In genomic region chr20:7375905-7376304, GRCh38 we compare ENCODE assay signal across 9 cellular contexts.
DNase-seq lines count a peak whose midpoint lies in the region; ATAC-seq and TF ChIP-seq lines count a peak whose summit lies in the region.
"Had no signal": no experiment of that assay in that cellular context is flagged by ENCODE, and none has a peak within 500 bp of the region (broad histone marks: within the 10 kb centered on the region; RNA-seq: fewer than 3 reads in every experiment).

No MANE protein-coding gene starts in this region.

- H3K4me1 ChIP-seq in heart right ventricle: no peaks in the 10 kb centered on the region
- H3K4me1 ChIP-seq in right cardiac atrium (ENCODE audit: control insufficient read depth, insufficient read depth, low read length): no peaks in the 10 kb centered on the region
- no peaks in the 10 kb centered on the region for H3K4me1 ChIP-seq in OCI-LY1 (ENCODE audit: insufficient read depth, low read length, severe bottlenecking)
- peaks cover 0 to 4% (median 0%) of the 10 kb centered on the region in 3 donors for H3K4me1 ChIP-seq in esophagus squamous epithelium
- H3K4me1 ChIP-seq in transverse colon: no peaks in the 10 kb centered on the region
- H3K4me1 ChIP-seq: uterus had no signal

- intact Hi-C loops in heart right ventricle (cut with DNase I): loop anchor here in 1 of 10 donors (10.0 kb wide), 1 partner anchor 51 kb away; no protein-coding TSS in a partner anchor
- intact Hi-C loops in right cardiac atrium (cut with DNase I): no loop called here
- intact Hi-C loops in esophagus squamous epithelium (cut with DNase I): no loop called here
- intact Hi-C loops in transverse colon (cut with DNase I; ENCODE audit: low total_unique reads): no loop called here

- in situ Hi-C loops in transverse colon (cut with MboI; ENCODE audit: low pct_ligation_motif_present in 1 of 4, low pct_unique_long_range_greater_than_20kb in 1 of 4, low sequenced_read_pairs in 3 of 4): no loop called here

- DNase-seq in heart right ventricle (no peak), right cardiac atrium (no peak), esophagus squamous epithelium (lab: John Stamatoyannopoulos, UW) (no peak), transverse colon (no peak), NCI-H2227 treated with DMSO at 0.1 percent for 48 hours (lab: John Stamatoyannopoulos, UW) (no peak), DMS153 (lab: John Stamatoyannopoulos, UW) (no peak)
- DNase-seq in effector memory CD8-positive, alpha-beta T cell: no peak
- DNase-seq: uterus had no signal

- H3K27ac Mint-ChIP-seq in effector memory CD8-positive, alpha-beta T cell: no peak overlapping the region

- H2AFZ ChIP-seq in OCI-LY1 (ENCODE audit: low read length): no peak overlapping the region

- H3K4me3 Mint-ChIP-seq in effector memory CD8-positive, alpha-beta T cell: no peak overlapping the region

- no peaks in the 10 kb centered on the region for H3K36me3 Mint-ChIP-seq in effector memory CD8-positive, alpha-beta T cell (ENCODE audit: insufficient read depth)

- H3K4me1 Mint-ChIP-seq in effector memory CD8-positive, alpha-beta T cell (ENCODE audit: low read depth in 2 of 2): no peaks in the 10 kb centered on the region

- no peaks in the 10 kb centered on the region for H3F3A ChIP-seq in OCI-LY1 (ENCODE audit: insufficient read depth, low read length)

- TF ChIP-seq CTCF in heart right ventricle (IDR thresholded peaks at IDR 0.05) (peak in 8 of 9 donors; percentile 19 to 53 (median 43)), OCI-LY1 (IDR thresholded peaks at IDR 0.05; ENCODE audit: low read length) (peak; percentile 31), esophagus squamous epithelium (IDR thresholded peaks at IDR 0.05) (peak in 4 of 6 experiments; percentile 34 to 55 (median 46)), transverse colon (IDR thresholded peaks at IDR 0.05) (peak in 4 of 5 experiments; percentile 34 to 64 (median 38))

- H3K27ac ChIP-seq in heart right ventricle (no peak overlapping the region), right cardiac atrium (ENCODE audit: low read length) (no peak overlapping the region), OCI-LY1 (ENCODE audit: low read depth, low read length, poor library complexity, severe bottlenecking) (no peak overlapping the region), esophagus squamous epithelium (no peak overlapping the region), transverse colon (no peak overlapping the region)
- H3K27ac ChIP-seq: uterus had no signal

- H3K9me3 Mint-ChIP-seq in effector memory CD8-positive, alpha-beta T cell: peaks cover 1 to 7% of the 10 kb centered on the region in 2 donors

- H3K27me3 ChIP-seq in heart right ventricle (no peaks in the 10 kb centered on the region), right cardiac atrium (ENCODE audit: control insufficient read depth, insufficient read depth) (no peaks in the 10 kb centered on the region), OCI-LY1 (ENCODE audit: insufficient read depth, low read length) (no peaks in the 10 kb centered on the region), esophagus squamous epithelium (no peaks in the 10 kb centered on the region), transverse colon (no peaks in the 10 kb centered on the region)
- H3K27me3 ChIP-seq: uterus had no signal

- H3K4me3 ChIP-seq in heart right ventricle: no peak overlapping the region
- H3K4me3 ChIP-seq in right cardiac atrium (ENCODE audit: low read length): no peak overlapping the region
- H3K4me3 ChIP-seq in OCI-LY1 (ENCODE audit: low read depth, low read length, poor library complexity, severe bottlenecking): no peak overlapping the region
- H3K4me3 ChIP-seq in esophagus squamous epithelium: no peak overlapping the region
- H3K4me3 ChIP-seq in transverse colon: no peak overlapping the region
- H3K4me3 ChIP-seq: uterus had no signal

- no peak overlapping the region for H3K4me2 ChIP-seq in OCI-LY1 (ENCODE audit: low read length)

- ATAC-seq in heart right ventricle: no peak
- no peak for ATAC-seq in right cardiac atrium
- no peak for ATAC-seq in effector memory CD8-positive, alpha-beta T cell (replicated peaks)

- H3K36me3 ChIP-seq in heart right ventricle (no peaks in the 10 kb centered on the region), OCI-LY1 (ENCODE audit: insufficient read depth, low read length) (no peaks in the 10 kb centered on the region), esophagus squamous epithelium (no peaks in the 10 kb centered on the region), transverse colon (no peaks in the 10 kb centered on the region)
- H3K36me3 ChIP-seq: uterus had no signal

- TF ChIP-seq EP300 in transverse colon (IDR thresholded peaks at IDR 0.05; ENCODE audit: low read depth): no peak

- TF ChIP-seq POLR2A in esophagus squamous epithelium (IDR thresholded peaks at IDR 0.05): no peak
- no peak for TF ChIP-seq POLR2A in transverse colon (IDR thresholded peaks at IDR 0.05)

- H3K79me2 ChIP-seq in OCI-LY1 (ENCODE audit: insufficient read depth, low read length): no peaks in the 10 kb centered on the region

- H3K9me3 ChIP-seq in heart right ventricle: peaks cover 0 to 15% (median 2%) of the 10 kb centered on the region in 11 donors
- no peaks in the 10 kb centered on the region for H3K9me3 ChIP-seq in right cardiac atrium (ENCODE audit: control insufficient read depth, low read length)
- H3K9me3 ChIP-seq in OCI-LY1 (ENCODE audit: low read length): no peaks in the 10 kb centered on the region
- H3K9me3 ChIP-seq in esophagus squamous epithelium: no peaks in the 10 kb centered on the region
- no peaks in the 10 kb centered on the region for H3K9me3 ChIP-seq in transverse colon
- H3K9me3 ChIP-seq: uterus had no signal

- no peaks in the 10 kb centered on the region for H3K27me3 Mint-ChIP-seq in effector memory CD8-positive, alpha-beta T cell

- no peaks in the 10 kb centered on the region for H4K20me1 ChIP-seq in OCI-LY1 (ENCODE audit: insufficient read depth, low read length)

- WGBS in heart right ventricle, 2 donors: 41 to 49% methylated on average over 4 of the region's 4 CpGs
- 48% methylated on average over 4 of the region's 4 CpGs for WGBS in right cardiac atrium
- 37 to 41% methylated on average over 4 of the region's 4 CpGs for WGBS in esophagus squamous epithelium, 2 donors
- WGBS in transverse colon (ENCODE audit: low coverage in 1 of 2), 2 donors: 44 to 45% methylated on average over 4 of the region's 4 CpGs

- H3K9me2 ChIP-seq in OCI-LY1 (ENCODE audit: low read depth, low read length): no peaks in the 10 kb centered on the region

- H3K9ac ChIP-seq in OCI-LY1 (ENCODE audit: low read length): no peak overlapping the region
